ENCODE assay signal across 31 cellular contexts in the genomic region with DNA sequence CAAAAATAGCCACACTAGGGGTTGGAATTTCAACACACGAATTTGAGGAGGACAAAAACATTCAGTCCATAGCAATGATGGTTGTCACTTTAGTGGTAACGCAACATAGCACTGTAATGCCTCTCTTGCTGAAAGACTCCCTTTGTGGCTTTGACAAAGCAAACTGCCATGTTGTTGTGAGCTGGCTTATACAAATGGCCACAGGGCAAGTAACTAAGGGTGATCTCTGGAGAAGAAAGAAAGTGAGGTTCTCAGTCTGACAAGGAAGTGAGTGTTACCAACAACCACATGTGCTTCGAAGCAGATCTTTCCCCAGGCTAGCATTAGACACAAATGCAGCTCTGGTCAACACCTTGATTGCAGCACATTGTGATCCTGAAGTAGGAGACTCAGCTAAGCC.
"Had no signal": no experiment of that assay in that cellular context is flagged by ENCODE, and none has a peak within 500 bp of the region (broad histone marks: within the 10 kb centered on the region; RNA-seq: fewer than 3 reads in every experiment).

No MANE protein-coding gene starts in this region.

- DNase-seq: activated CD4-positive, alpha-beta T cell treated with anti-CD3 and anti-CD28 coated beads, Interleukin-2, amount 50 U/mL, for 1 hour; activated CD4-positive, CD25-positive, alpha-beta regulatory T cell treated with anti-CD3 and anti-CD28 coated beads, Interleukin-2, amount 50 U/mL, for 72 hours; activated CD8-positive, alpha-beta memory T cell treated with anti-CD3 and anti-CD28 coated beads, Interleukin-2, amount 50 U/mL, for 4 hours; activated CD8-positive, alpha-beta T cell treated with anti-CD3 and anti-CD28 coated beads, Interleukin-2, amount 10 ng/mL, durations not matched to agents 7 days and 5 days; activated naive CD4-positive, alpha-beta T cell; activated T-cell treated with anti-CD3 and anti-CD28 coated beads, Interleukin-2, amount 50 U/mL, for 4 hours; adrenal gland; colonic mucosa; dorsolateral prefrontal cortex; effector memory CD8-positive, alpha-beta T cell; head of caudate nucleus; hypothalamus; left ventricle myocardium superior; mammary epithelial cell; midbrain; small intestine; stimulated activated CD4-positive, alpha-beta T cell treated with anti-CD3 and anti-CD28 coated beads, Interleukin-2, amount 100 ng/mL, for 24 hours; stimulated activated naive CD8-positive, alpha-beta T cell treated with anti-CD3 and anti-CD28 coated beads, Interleukin-15, amount 100 ng/mL, for 72 hours; tibial artery; WERI-Rb-1 had no signal

- FAIRE-seq: endothelial cell of umbilical vein, small intestine, TTC549 had no signal

- H3K4me1 Mint-ChIP-seq: stimulated activated effector memory CD8-positive, alpha-beta T cell treated with anti-CD3 and anti-CD28 coated beads, Interleukin-12 subunit alpha, Interleukin-12 subunit beta, amount 100 ng/mL, for 72 hours; stimulated activated naive CD8-positive, alpha-beta T cell treated with anti-CD3 and anti-CD28 coated beads, Interleukin-15, amount 100 ng/mL, for 72 hours had no signal

- H3K4me3 ChIP-seq: adrenal gland, ascending aorta, colonic mucosa, dorsolateral prefrontal cortex, esophagus muscularis mucosa, gastroesophageal sphincter, tibial artery had no signal

- H3K27me3 ChIP-seq: adrenal gland, ascending aorta, colonic mucosa, dorsolateral prefrontal cortex, esophagus muscularis mucosa, gastroesophageal sphincter, tibial artery had no signal

- H3K27ac Mint-ChIP-seq: activated CD8-positive, alpha-beta T cell treated with anti-CD3 and anti-CD28 coated beads, Interleukin-2, amount 10 ng/mL, durations not matched to agents 7 days and 5 days; activated naive CD8-positive, alpha-beta T cell; activated T-helper 2 cell treated with anti-CD3 and anti-CD28 coated beads, Interferon-gamma antibody, Interleukin-2, Interleukin-4, amounts not matched to agents 10 μg/mL and 5 μg/mL and 100 μg/mL, durations not matched to agents 14 hours and 24 hours and 36 hours; effector memory CD8-positive, alpha-beta T cell; natural killer cell treated with Interleukin-12 subunit alpha and Interleukin-12 subunit beta and Interleukin-15 and Interleukin-18, amount 100 ng/mL, for 72 hours; stimulated activated effector memory CD8-positive, alpha-beta T cell treated with anti-CD3 and anti-CD28 coated beads, Interleukin-12 subunit alpha, Interleukin-12 subunit beta, amount 100 ng/mL, for 72 hours; stimulated activated naive CD8-positive, alpha-beta T cell treated with anti-CD3 and anti-CD28 coated beads, Interleukin-15, amount 100 ng/mL, for 72 hours; T-helper 2 cell treated with Interferon-gamma antibody and Interleukin-4, amounts not matched to agents 5 μg/mL and 100 μg/mL, for 36 hours had no signal

- H3K27ac ChIP-seq: adrenal gland, ascending aorta, colonic mucosa, dorsolateral prefrontal cortex, esophagus muscularis mucosa, gastroesophageal sphincter, tibial artery, WERI-Rb-1 had no signal

- H3K4me1 ChIP-seq: adrenal gland, ascending aorta, colonic mucosa, esophagus muscularis mucosa, gastroesophageal sphincter, tibial artery had no signal

- ATAC-seq: activated CD8-positive, alpha-beta T cell treated with anti-CD3 and anti-CD28 coated beads, Interleukin-2, amount 10 ng/mL, durations not matched to agents 7 days and 5 days; activated T-cell treated with anti-CD3 and anti-CD28 coated beads, Interleukin-2, amount 50 U/mL, for 4 hours; effector memory CD8-positive, alpha-beta T cell; gastroesophageal sphincter; left ventricle myocardium superior; natural killer cell treated with Interleukin-12 subunit alpha and Interleukin-12 subunit beta and Interleukin-15 and Interleukin-18, amount 100 ng/mL, for 72 hours; sciatic nerve; stimulated activated effector memory CD8-positive, alpha-beta T cell treated with anti-CD3 and anti-CD28 coated beads, Interleukin-12 subunit alpha, Interleukin-12 subunit beta, amount 100 ng/mL, for 72 hours; stimulated activated naive CD8-positive, alpha-beta T cell treated with anti-CD3 and anti-CD28 coated beads, Interleukin-15, amount 100 ng/mL, for 72 hours had no signal

- H3K36me3 Mint-ChIP-seq: activated naive CD8-positive, alpha-beta T cell; stimulated activated effector memory CD8-positive, alpha-beta T cell treated with anti-CD3 and anti-CD28 coated beads, Interleukin-12 subunit alpha, Interleukin-12 subunit beta, amount 100 ng/mL, for 72 hours had no signal

- H3K9me3 ChIP-seq: adrenal gland, colonic mucosa had no signal

- H3K36me3 ChIP-seq: adrenal gland, ascending aorta, colonic mucosa, esophagus muscularis mucosa, gastroesophageal sphincter, tibial artery, WERI-Rb-1 had no signal

- H3K4me3 Mint-ChIP-seq: activated CD8-positive, alpha-beta T cell treated with anti-CD3 and anti-CD28 coated beads, Interleukin-2, amount 10 ng/mL, durations not matched to agents 7 days and 5 days; activated naive CD8-positive, alpha-beta T cell; activated T-cell treated with anti-CD3 and anti-CD28 coated beads, Interleukin-2, amount 50 U/mL, for 4 hours; effector memory CD8-positive, alpha-beta T cell; natural killer cell treated with Interleukin-12 subunit alpha and Interleukin-12 subunit beta and Interleukin-15 and Interleukin-18, amount 100 ng/mL, for 72 hours; stimulated activated effector memory CD8-positive, alpha-beta T cell treated with anti-CD3 and anti-CD28 coated beads, Interleukin-12 subunit alpha, Interleukin-12 subunit beta, amount 100 ng/mL, for 72 hours; stimulated activated naive CD8-positive, alpha-beta T cell treated with anti-CD3 and anti-CD28 coated beads, Interleukin-15, amount 100 ng/mL, for 72 hours; T-helper 2 cell treated with Interferon-gamma antibody and Interleukin-4, amounts not matched to agents 5 μg/mL and 100 μg/mL, for 36 hours had no signal

- H3K27me3 Mint-ChIP-seq: activated naive CD8-positive, alpha-beta T cell; effector memory CD8-positive, alpha-beta T cell; natural killer cell treated with Interleukin-12 subunit alpha and Interleukin-12 subunit beta and Interleukin-15 and Interleukin-18, amount 100 ng/mL, for 72 hours; stimulated activated naive CD8-positive, alpha-beta T cell treated with anti-CD3 and anti-CD28 coated beads, Interleukin-15, amount 100 ng/mL, for 72 hours had no signal
